In the genomic region with DNA sequence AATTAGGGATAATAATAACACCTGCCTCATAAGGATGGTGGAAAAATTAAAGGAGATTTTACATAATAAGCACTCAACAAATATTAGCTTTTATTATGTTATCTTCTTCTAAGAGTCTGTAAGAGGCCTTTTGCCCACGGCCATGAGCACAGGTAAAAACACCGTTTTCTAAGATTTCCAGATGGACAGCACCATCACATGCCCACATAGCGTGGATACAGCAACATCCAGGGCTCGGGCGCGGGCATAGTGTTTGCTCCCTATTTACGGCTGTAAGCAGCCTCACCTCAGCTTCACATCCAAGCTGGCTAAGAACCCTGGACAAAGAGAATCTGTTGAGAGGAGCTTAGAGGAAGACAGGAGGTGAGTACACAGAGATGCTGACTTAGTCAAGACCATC, we compare ENCODE assay signal across 22 cellular contexts.
"Had no signal": no experiment of that assay in that cellular context is flagged by ENCODE, and none has a peak within 500 bp of the region (broad histone marks: within the 10 kb centered on the region; RNA-seq: fewer than 3 reads in every experiment).

No MANE protein-coding gene starts in this region.

- H3K27ac Mint-ChIP-seq: activated CD4-positive, alpha-beta memory T cell treated with anti-CD3 and anti-CD28 coated beads for 36 hours; activated CD4-positive, alpha-beta T cell treated with anti-CD3 and anti-CD28 coated beads, Interleukin-2, amount 10 ng/mL, durations not matched to agents 7 days and 5 days; activated naive CD4-positive, alpha-beta T cell treated with anti-CD3 and anti-CD28 coated beads, Interleukin-2, amount 50 U/mL, for 72 hours; activated naive CD8-positive, alpha-beta T cell treated with anti-CD3 and anti-CD28 coated beads, Interleukin-2, amount 50 U/mL, for 24 hours; T-helper 1 cell treated with Interleukin-12 subunit alpha and Interleukin-12 subunit beta and Interleukin-4 antibody, amounts not matched to agents 30 μg/mL and 1 μg/mL, for 36 hours; WTC11 had no signal

- H3K9me3 Mint-ChIP-seq: activated CD4-positive, alpha-beta memory T cell treated with anti-CD3 and anti-CD28 coated beads for 36 hours; activated naive CD8-positive, alpha-beta T cell treated with anti-CD3 and anti-CD28 coated beads, Interleukin-2, amount 50 U/mL, for 24 hours; activated T-cell treated with anti-CD3 and anti-CD28 coated beads, Interleukin-2, amount 50 U/mL, for 4 hours; T-helper 1 cell treated with Interleukin-12 subunit alpha and Interleukin-12 subunit beta and Interleukin-4 antibody, amounts not matched to agents 30 μg/mL and 1 μg/mL, for 36 hours; WTC11 had no signal

- H3K27me3 ChIP-seq: ascending aorta, body of pancreas had no signal

- H3K4me2 ChIP-seq: KMS-11 had no signal

- H3K4me3 Mint-ChIP-seq: activated CD4-positive, alpha-beta memory T cell treated with anti-CD3 and anti-CD28 coated beads for 36 hours; activated CD4-positive, alpha-beta T cell treated with anti-CD3 and anti-CD28 coated beads, Interleukin-2, amount 10 ng/mL, durations not matched to agents 7 days and 5 days; activated naive CD8-positive, alpha-beta T cell treated with anti-CD3 and anti-CD28 coated beads, Interleukin-2, amount 50 U/mL, for 24 hours; activated T-cell treated with anti-CD3 and anti-CD28 coated beads, Interleukin-2, amount 50 U/mL, for 4 hours; T-helper 1 cell treated with Interleukin-12 subunit alpha and Interleukin-12 subunit beta and Interleukin-4 antibody, amounts not matched to agents 30 μg/mL and 1 μg/mL, for 36 hours; WTC11 had no signal

- H3K27me3 Mint-ChIP-seq: activated CD4-positive, alpha-beta memory T cell treated with anti-CD3 and anti-CD28 coated beads for 36 hours; activated naive CD8-positive, alpha-beta T cell treated with anti-CD3 and anti-CD28 coated beads, Interleukin-2, amount 50 U/mL, for 24 hours had no signal

- FAIRE-seq: bronchial epithelial cell had no signal

- H3K9me3 ChIP-seq: ascending aorta, body of pancreas had no signal

- ATAC-seq: activated naive CD4-positive, alpha-beta T cell treated with anti-CD3 and anti-CD28 coated beads, Interleukin-2, amount 50 U/mL, for 72 hours; activated naive CD8-positive, alpha-beta T cell treated with anti-CD3 and anti-CD28 coated beads, Interleukin-2, amount 50 U/mL, for 24 hours; activated T-cell treated with anti-CD3 and anti-CD28 coated beads, Interleukin-2, amount 50 U/mL, for 4 hours; body of pancreas; WTC11 had no signal

- H3K36me3 Mint-ChIP-seq: activated CD4-positive, alpha-beta memory T cell treated with anti-CD3 and anti-CD28 coated beads for 36 hours; WTC11 had no signal

- H3K36me3 ChIP-seq: ascending aorta had no signal

- H3K4me1 ChIP-seq: ascending aorta had no signal

- H3K4me1 Mint-ChIP-seq: WTC11 had no signal

- H3K27ac ChIP-seq: ascending aorta, body of pancreas, KMS-11 had no signal

- DNase-seq: activated CD4-positive, alpha-beta memory T cell treated with anti-CD3 and anti-CD28 coated beads for 36 hours; activated CD4-positive, alpha-beta T cell treated with anti-CD3 and anti-CD28 coated beads, Interleukin-2, amount 10 ng/mL, durations not matched to agents 7 days and 5 days; activated CD8-positive, alpha-beta memory T cell treated with anti-CD3 and anti-CD28 coated beads for 24 hours; activated effector memory CD4-positive, alpha-beta T cell treated with anti-CD3 and anti-CD28 coated beads, Interleukin-2, amount 50 U/mL, for 16 hours; activated naive CD4-positive, alpha-beta T cell treated with Interleukin-2 at 50 U/mL for 16 hours; activated naive CD8-positive, alpha-beta T cell treated with anti-CD3 and anti-CD28 coated beads, Interleukin-2, amount 50 U/mL, for 24 hours; activated T-cell treated with anti-CD3 and anti-CD28 coated beads, Interleukin-2, amount 50 U/mL, for 4 hours; amniotic stem cell; body of pancreas; central memory CD4-positive, alpha-beta T cell; NCI-H1092; NCI-H1417 treated with DMSO at 0.1 percent for 48 hours; NCI-H187; NCI-H2081; NCI-H524; SHP77 treated with DMSO at 0.1 percent for 48 hours had no signal

- H3K4me3 ChIP-seq: ascending aorta, body of pancreas had no signal

- H3K9ac ChIP-seq: KMS-11 had no signal
